ENCODE assay signal across 9 cellular contexts in genomic region chr11:116787436-116787785, GRCh38. TPM values are rescaled to one million over a fixed set of nuclear protein-coding genes. Genes with fewer than 3 reads are reported as not detected.
A peak's percentile ranks its signal among the peaks of the same experiment; 100 is the strongest.
DNase-seq lines count a peak whose midpoint lies in the region; ATAC-seq, FAIRE-seq and TF ChIP-seq lines count a peak whose summit lies in the region.
"Had no signal": no experiment of that assay in that cellular context is flagged by ENCODE, and none has a peak within 500 bp of the region (broad histone marks: within the 10 kb centered on the region; RNA-seq: fewer than 3 reads in every experiment).

No MANE protein-coding gene starts in this region.

- intact Hi-C loops in endothelial cell of umbilical vein (cut with micrococcal nuclease), result loop anchor here (5.0 kb wide), 1 partner anchor 540 kb away; the partner anchor contains the start of gene CEP164

- H3K4me2 ChIP-seq in endothelial cell of umbilical vein (ENCODE audit: insufficient read depth, low read length) (peak overlapping the region; percentile 63), osteoblast (ENCODE audit: insufficient read depth, low read length) (peak overlapping the region; percentile 93)

- H3K36me3 ChIP-seq in endothelial cell of umbilical vein (ENCODE audit: control insufficient read depth in 2 of 2, extremely low read depth in 1 of 2, insufficient read depth in 2 of 2, low read length in 2 of 2) (peaks cover 21 to 28% of the 10 kb centered on the region in 2 experiments), osteoblast (ENCODE audit: insufficient read depth, low read length) (peaks cover 43% of the 10 kb centered on the region)

- H3K9ac ChIP-seq in endothelial cell of umbilical vein (replicated peaks; ENCODE audit: extremely low read depth, insufficient read depth, low read length), result peak overlapping the region; percentile 88

- no peaks in the 10 kb centered on the region for H4K20me1 ChIP-seq in endothelial cell of umbilical vein (replicated peaks; ENCODE audit: control insufficient read depth, extremely low read depth, insufficient read depth, low read length)
- no peaks in the 10 kb centered on the region for H4K20me1 ChIP-seq in osteoblast (ENCODE audit: insufficient read depth, low read length)

- H3K79me2 ChIP-seq in endothelial cell of umbilical vein (ENCODE audit: control insufficient read depth, insufficient read depth, low read length) (peaks cover 15% of the 10 kb centered on the region), osteoblast (ENCODE audit: insufficient read depth, low read length) (peaks cover 39% of the 10 kb centered on the region)

- H3K4me3 ChIP-seq in NB4 (ENCODE audit: low read depth, low read length) (peak overlapping the region; percentile 98), endothelial cell of umbilical vein (replicated peaks in 1 of 3; ENCODE audit: insufficient read depth in 1 of 3, low read depth in 1 of 3, low read length in 3 of 3) (peak overlapping the region; percentile 76 to 92 (median 88)), osteoblast (ENCODE audit: insufficient read depth, low read length) (peak overlapping the region; percentile 92)

- TF ChIP-seq CTCF in NB4 (IDR thresholded peaks at IDR 0.05; ENCODE audit: low read depth, low read length) (no peak), endothelial cell of umbilical vein (IDR thresholded peaks at IDR 0.05; ENCODE audit: extremely low read depth in 1 of 2, insufficient read depth in 1 of 2, low read depth in 1 of 2, low read length in 2 of 2) (no peak), osteoblast (IDR thresholded peaks at IDR 0.05; ENCODE audit: extremely low read depth, low read depth, low read length) (no peak)

- H3K4me1 ChIP-seq in endothelial cell of umbilical vein (ENCODE audit: control insufficient read depth, extremely low read depth, insufficient read depth, low read length), result peaks cover 13% of the 10 kb centered on the region
- peaks cover 39% of the 10 kb centered on the region for H3K4me1 ChIP-seq in osteoblast (ENCODE audit: insufficient read depth, low read length)

- no peak for FAIRE-seq in endothelial cell of umbilical vein (lab: Jason Lieb, UNC)

- BruUV-seq in endothelial cell of umbilical vein (replicated peaks; lab: Mats Ljungman, UMichigan), result no TSS peak

- no peaks in the 10 kb centered on the region for H3K9me3 ChIP-seq in endothelial cell of umbilical vein (replicated peaks; ENCODE audit: control insufficient read depth, insufficient read depth, low read length)
- no peaks in the 10 kb centered on the region for H3K9me3 ChIP-seq in osteoblast (ENCODE audit: low read depth, low read length)

- dilution Hi-C loops in endothelial cell of umbilical vein (cut with MboI; ENCODE audit: extremely low pct_ligation_motif_present, low sequenced_read_pairs), result no loop called here

- H2AFZ ChIP-seq in endothelial cell of umbilical vein (ENCODE audit: low read depth, low read length) (peak overlapping the region; percentile 92), osteoblast (ENCODE audit: low read length) (peak overlapping the region; percentile 28)

- POLR2A ChIA-PET in endothelial cell of umbilical vein (lab: Charles Lee), result interaction anchor here (0.5 to 1.4 kb wide), 4 partner anchors 69 to 414 kb away, joined by 3 to 8 read pairs (median 3); partner anchors contain the start of gene SIK3

- ATAC-seq in GM19025 (IDR thresholded peaks at IDR 0.05; ENCODE audit: low read depth, unreplicated experiment), result peak; percentile 11
- no peak for ATAC-seq in GM21619 (IDR thresholded peaks at IDR 0.05; ENCODE audit: unreplicated experiment)
- no peak for ATAC-seq in HG02588 (IDR thresholded peaks at IDR 0.05; ENCODE audit: unreplicated experiment)

- CTCF ChIA-PET in endothelial cell of umbilical vein (lab: Charles Lee), result interaction anchor here (1.0 to 6.2 kb wide), 8 partner anchors 13 to 440 kb away, joined by 3 to 210 read pairs (median 4); no protein-coding TSS in a partner anchor

- TF ChIP-seq POLR2A in NB4 (IDR thresholded peaks at IDR 0.05; ENCODE audit: extremely low read depth, insufficient read length), result no peak
- no peak for TF ChIP-seq POLR2A in endothelial cell of umbilical vein (IDR thresholded peaks at IDR 0.05; ENCODE audit: low read depth, low read length)

- DNase-seq in NB4 (ENCODE audit: low read depth), result no peak
- DNase-seq in endothelial cell of umbilical vein (ENCODE audit: low read depth, low spot score), result no peak
- peak; percentile 38 for DNase-seq in osteoblast (ENCODE audit: insufficient read length, low spot score, missing footprints)
- DNase-seq in stimulated activated CD8-positive, alpha-beta memory T cell treated with anti-CD3 and anti-CD28 coated beads, Interleukin-4, amount 100 ng/mL, for 48 hours, result no peak
- no peak for DNase-seq in AG08396 (ENCODE audit: low spot score)

- no peaks in the 10 kb centered on the region for H3K27me3 ChIP-seq in endothelial cell of umbilical vein (ENCODE audit: control insufficient read depth in 2 of 2, insufficient read depth in 2 of 2, low read length in 2 of 2)
- H3K27me3 ChIP-seq in osteoblast (ENCODE audit: insufficient read depth, low read length), result no peaks in the 10 kb centered on the region

- H3K9me1 ChIP-seq in endothelial cell of umbilical vein (replicated peaks; ENCODE audit: control insufficient read depth, extremely low read depth, insufficient read depth, low read length), result no peaks in the 10 kb centered on the region

- H3K27ac ChIP-seq in endothelial cell of umbilical vein (ENCODE audit: insufficient read depth, low read depth, low read length) (peak overlapping the region; percentile 40), osteoblast (ENCODE audit: low read depth, low read length) (peak overlapping the region; percentile 97)

TF ChIP-seq in endothelial cell of umbilical vein, 7 proteins besides CTCF, POLR2A, EP300 and RAD21 (continues in another document):
- TF ChIP-seq MYC (IDR thresholded peaks at IDR 0.05; ENCODE audit: low read depth, low read length) (no peak), MAX (IDR thresholded peaks at IDR 0.05; ENCODE audit: insufficient read depth, insufficient read length) (no peak), POLR2AphosphoS5 (IDR thresholded peaks at IDR 0.05; ENCODE audit: insufficient read depth, low read depth, low read length) (no peak), EZH2 (IDR thresholded peaks at IDR 0.05; ENCODE audit: borderline replicate concordance, low read depth, low read length, severe bottlenecking) (no peak), GATA2 (IDR thresholded peaks at IDR 0.05; ENCODE audit: insufficient read depth, insufficient read length, low read depth, low read length) (no peak)

RNA-seq across cellular contexts. Expression of gene ZPR1, which starts 0.4 kb away (rescaled TPM):
- 48.6 and 54.5 TPM in 2 replicates for total RNA-seq in endothelial cell of umbilical vein
- 21.0 and 22.6 TPM in 2 replicates for polyA plus RNA-seq in endothelial cell of umbilical vein
- 29.9 and 34.0 TPM in 2 replicates for polyA plus RNA-seq in endothelial cell of umbilical vein (2011; cell fraction: cytosol; rRNA removed)
- polyA plus RNA-seq in endothelial cell of umbilical vein (2011; cell fraction: nucleus; rRNA removed), result 44.3 and 50.8 TPM in 2 replicates
- 37.9 and 40.2 TPM in 2 replicates for polyA plus RNA-seq in endothelial cell of umbilical vein (2012)
- polyA minus RNA-seq in endothelial cell of umbilical vein, result 34.4 and 36.6 TPM in 2 replicates
- polyA minus RNA-seq in endothelial cell of umbilical vein (2011; cell fraction: cytosol; rRNA and poly(A)+ RNA removed), result 22.2 TPM
- polyA minus RNA-seq in endothelial cell of umbilical vein (2011; cell fraction: nucleus; rRNA and poly(A)+ RNA removed), result 29.3 and 31.5 TPM in 2 replicates
- 27.1 and 36.2 TPM in 2 replicates for total RNA-seq in osteoblast

RNA-seq across cellular contexts. Expression of gene APOA5, which starts 4.3 kb away (rescaled TPM):
- total RNA-seq in endothelial cell of umbilical vein (not detected in 2 replicates), osteoblast (under 0.01 TPM in 1 of 2 replicates, not detected in the other)
- polyA plus RNA-seq in endothelial cell of umbilical vein, result not detected in 2 replicates
- polyA plus RNA-seq in endothelial cell of umbilical vein (2011; cell fraction: cytosol; rRNA removed), result not detected in 2 replicates
- polyA plus RNA-seq in endothelial cell of umbilical vein (2011; cell fraction: nucleus; rRNA removed), result not detected in 2 replicates
- polyA plus RNA-seq in endothelial cell of umbilical vein (2012), result not detected in 2 replicates
- not detected in 2 replicates for polyA minus RNA-seq in endothelial cell of umbilical vein
- not detected for polyA minus RNA-seq in endothelial cell of umbilical vein (2011; cell fraction: cytosol; rRNA and poly(A)+ RNA removed)
- not detected in 2 replicates for polyA minus RNA-seq in endothelial cell of umbilical vein (2011; cell fraction: nucleus; rRNA and poly(A)+ RNA removed)
- total RNA-seq: subcutaneous adipose tissue had no signal

RNA-seq across cellular contexts. Expression of gene BUD13, which starts 14.6 kb away (rescaled TPM):
- 21.8 and 22.2 TPM in 2 replicates for total RNA-seq in endothelial cell of umbilical vein
- polyA plus RNA-seq in endothelial cell of umbilical vein, result 17.6 and 18.8 TPM in 2 replicates
- 18.5 and 21.5 TPM in 2 replicates for polyA plus RNA-seq in endothelial cell of umbilical vein (2011; cell fraction: cytosol; rRNA removed)
- 30.4 and 34.3 TPM in 2 replicates for polyA plus RNA-seq in endothelial cell of umbilical vein (2011; cell fraction: nucleus; rRNA removed)
- 13.8 and 16.7 TPM in 2 replicates for polyA plus RNA-seq in endothelial cell of umbilical vein (2012)
- 15.1 and 19.9 TPM in 2 replicates for polyA minus RNA-seq in endothelial cell of umbilical vein
- polyA minus RNA-seq in endothelial cell of umbilical vein (2011; cell fraction: cytosol; rRNA and poly(A)+ RNA removed), result 9.8 TPM
- 13.2 and 19.5 TPM in 2 replicates for polyA minus RNA-seq in endothelial cell of umbilical vein (2011; cell fraction: nucleus; rRNA and poly(A)+ RNA removed)
- total RNA-seq in osteoblast, result 12.7 and 14.5 TPM in 2 replicates

RNA-seq across cellular contexts. Expression of gene APOA4, which starts 35.7 kb away (rescaled TPM):
- total RNA-seq in endothelial cell of umbilical vein, result not detected in 2 replicates
- polyA plus RNA-seq in endothelial cell of umbilical vein, result not detected in 2 replicates
- not detected in 2 replicates for polyA plus RNA-seq in endothelial cell of umbilical vein (2011; cell fraction: cytosol; rRNA removed)
- not detected in 2 replicates for polyA plus RNA-seq in endothelial cell of umbilical vein (2011; cell fraction: nucleus; rRNA removed)
- polyA plus RNA-seq in endothelial cell of umbilical vein (2012), result not detected in 2 replicates
- not detected in 2 replicates for polyA minus RNA-seq in endothelial cell of umbilical vein
- not detected for polyA minus RNA-seq in endothelial cell of umbilical vein (2011; cell fraction: cytosol; rRNA and poly(A)+ RNA removed)
- not detected in 2 replicates for polyA minus RNA-seq in endothelial cell of umbilical vein (2011; cell fraction: nucleus; rRNA and poly(A)+ RNA removed)
- total RNA-seq in osteoblast, result not detected in 2 replicates
- total RNA-seq: subcutaneous adipose tissue had no signal

RNA-seq across cellular contexts. Expression of gene APOC3, which starts 42.3 kb away (rescaled TPM):
- not detected in 2 replicates for total RNA-seq in endothelial cell of umbilical vein
- polyA plus RNA-seq in endothelial cell of umbilical vein, result not detected in 2 replicates
- polyA plus RNA-seq in endothelial cell of umbilical vein (2011; cell fraction: cytosol; rRNA removed), result not detected in 2 replicates
- polyA plus RNA-seq in endothelial cell of umbilical vein (2011; cell fraction: nucleus; rRNA removed), result not detected in 2 replicates
- polyA plus RNA-seq in endothelial cell of umbilical vein (2012), result not detected in 2 replicates
- not detected in 2 replicates for polyA minus RNA-seq in endothelial cell of umbilical vein
- polyA minus RNA-seq in endothelial cell of umbilical vein (2011; cell fraction: cytosol; rRNA and poly(A)+ RNA removed), result not detected
- not detected in 2 replicates for polyA minus RNA-seq in endothelial cell of umbilical vein (2011; cell fraction: nucleus; rRNA and poly(A)+ RNA removed)
- not detected in 2 replicates for total RNA-seq in osteoblast
- total RNA-seq: subcutaneous adipose tissue had no signal
